ENCODE assay signal across 8 cellular contexts in the genomic region with DNA sequence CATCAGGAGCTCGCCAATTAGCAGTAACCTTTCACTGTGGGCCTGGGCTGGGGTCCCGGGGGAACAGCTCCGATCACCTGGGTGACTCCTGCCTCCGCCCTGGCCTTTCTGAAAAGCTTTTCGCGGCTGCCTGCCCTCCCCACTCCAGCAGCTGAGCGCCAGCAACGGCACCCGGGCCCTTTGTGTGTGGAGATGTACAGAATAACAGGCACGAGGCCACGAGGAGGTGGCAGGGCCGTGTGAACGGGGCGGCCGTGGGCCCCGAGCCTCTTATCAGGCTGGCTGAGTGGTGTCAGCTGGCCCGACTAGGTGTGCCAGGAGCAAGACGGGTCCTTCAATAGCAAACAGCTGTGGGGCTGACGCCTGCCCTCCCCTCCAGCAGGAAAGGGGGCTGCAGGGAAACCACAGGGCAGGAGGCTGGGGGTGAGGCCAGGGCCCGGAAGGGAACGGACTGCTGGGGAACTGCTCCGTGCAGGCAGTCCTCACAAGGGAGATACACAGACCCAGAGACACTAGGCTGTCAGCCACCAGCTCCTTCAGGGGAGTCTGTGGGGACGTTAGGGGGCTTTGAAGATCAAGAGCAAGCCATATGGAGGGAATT. TPM values are rescaled to one million over a fixed set of nuclear protein-coding genes. Genes with fewer than 3 reads are reported as not detected.
A peak's percentile ranks its signal among the peaks of the same experiment; 100 is the strongest.
DNase-seq lines count a peak whose midpoint lies in the region; ATAC-seq and TF ChIP-seq lines count a peak whose summit lies in the region.

No MANE protein-coding gene starts in this region.

- no peaks in the 10 kb centered on the region for H3K9me3 ChIP-seq in uterus

- H3K27me3 ChIP-seq in uterus, result no peaks in the 10 kb centered on the region

- peak overlapping the region; percentile 65 for H3K27ac Mint-ChIP-seq in T-helper 1 cell treated with Interleukin-12 subunit alpha and Interleukin-12 subunit beta and Interleukin-4 antibody, amounts not matched to agents 30 μg/mL and 1 μg/mL, for 36 hours
- peak overlapping the region; percentile 84 to 94 for H3K27ac Mint-ChIP-seq in effector memory CD8-positive, alpha-beta T cell
- H3K27ac Mint-ChIP-seq in stimulated activated effector memory CD8-positive, alpha-beta T cell treated with anti-CD3 and anti-CD28 coated beads, Interleukin-12 subunit alpha, Interleukin-12 subunit beta, amount 100 ng/mL, for 72 hours, result peak overlapping the region; percentile 93

- no peak overlapping the region for H3K4me3 Mint-ChIP-seq in T-helper 1 cell treated with Interleukin-12 subunit alpha and Interleukin-12 subunit beta and Interleukin-4 antibody, amounts not matched to agents 30 μg/mL and 1 μg/mL, for 36 hours
- no peak overlapping the region for H3K4me3 Mint-ChIP-seq in effector memory CD8-positive, alpha-beta T cell
- H3K4me3 Mint-ChIP-seq in stimulated activated effector memory CD8-positive, alpha-beta T cell treated with anti-CD3 and anti-CD28 coated beads, Interleukin-12 subunit alpha, Interleukin-12 subunit beta, amount 100 ng/mL, for 72 hours, result no peak overlapping the region

- no peak overlapping the region for H3K4me3 ChIP-seq in uterus

- ATAC-seq in effector memory CD8-positive, alpha-beta T cell (replicated peaks), result no peak
- no peak for ATAC-seq in stimulated activated effector memory CD8-positive, alpha-beta T cell treated with anti-CD3 and anti-CD28 coated beads, Interleukin-12 subunit alpha, Interleukin-12 subunit beta, amount 100 ng/mL, for 72 hours

- no peaks in the 10 kb centered on the region for H3K9me3 Mint-ChIP-seq in T-helper 1 cell treated with Interleukin-12 subunit alpha and Interleukin-12 subunit beta and Interleukin-4 antibody, amounts not matched to agents 30 μg/mL and 1 μg/mL, for 36 hours
- no peaks in the 10 kb centered on the region for H3K9me3 Mint-ChIP-seq in effector memory CD8-positive, alpha-beta T cell
- no peaks in the 10 kb centered on the region for H3K9me3 Mint-ChIP-seq in stimulated activated effector memory CD8-positive, alpha-beta T cell treated with anti-CD3 and anti-CD28 coated beads, Interleukin-12 subunit alpha, Interleukin-12 subunit beta, amount 100 ng/mL, for 72 hours

- H3K4me1 ChIP-seq in uterus, result no peaks in the 10 kb centered on the region

- H3K36me3 Mint-ChIP-seq in T-helper 1 cell treated with Interleukin-12 subunit alpha and Interleukin-12 subunit beta and Interleukin-4 antibody, amounts not matched to agents 30 μg/mL and 1 μg/mL, for 36 hours (ENCODE audit: low read depth), result peaks cover 24% of the 10 kb centered on the region
- peaks cover 12% of the 10 kb centered on the region for H3K36me3 Mint-ChIP-seq in effector memory CD8-positive, alpha-beta T cell (ENCODE audit: insufficient read depth)
- peaks cover 8% of the 10 kb centered on the region for H3K36me3 Mint-ChIP-seq in stimulated activated effector memory CD8-positive, alpha-beta T cell treated with anti-CD3 and anti-CD28 coated beads, Interleukin-12 subunit alpha, Interleukin-12 subunit beta, amount 100 ng/mL, for 72 hours

- no peak for TF ChIP-seq CTCF in uterus (IDR thresholded peaks at IDR 0.05)

- intact Hi-C loops in uterus (cut with DNase I; ENCODE audit: low total_unique reads), result no loop called here

- H3K36me3 ChIP-seq in uterus, result no peaks in the 10 kb centered on the region

- no peak for TF ChIP-seq POLR2A in uterus (IDR thresholded peaks at IDR 0.05)

- H3K27me3 Mint-ChIP-seq in T-helper 1 cell treated with Interleukin-12 subunit alpha and Interleukin-12 subunit beta and Interleukin-4 antibody, amounts not matched to agents 30 μg/mL and 1 μg/mL, for 36 hours (ENCODE audit: low read depth), result no peaks in the 10 kb centered on the region
- H3K27me3 Mint-ChIP-seq in effector memory CD8-positive, alpha-beta T cell, result no peaks in the 10 kb centered on the region

- H3K27ac ChIP-seq in uterus, result no peak overlapping the region

- DNase-seq in T-helper 1 cell (no peak), NCI-H524 (lab: John Stamatoyannopoulos, UW) (peak; percentile 93 to 97), uterus (no peak), germinal center (ENCODE audit: low spot score) (no peak), ureter (ENCODE audit: low spot score) (no peak)
- no peak for DNase-seq in effector memory CD8-positive, alpha-beta T cell
- no peak for DNase-seq in stimulated activated effector memory CD8-positive, alpha-beta T cell treated with anti-CD3 and anti-CD28 coated beads, Interleukin-12 subunit alpha, Interleukin-12 subunit beta, amount 100 ng/mL, for 72 hours (ENCODE audit: low spot score in 2 of 2)

- peaks cover 65% of the 10 kb centered on the region for H3K4me1 Mint-ChIP-seq in T-helper 1 cell treated with Interleukin-12 subunit alpha and Interleukin-12 subunit beta and Interleukin-4 antibody, amounts not matched to agents 30 μg/mL and 1 μg/mL, for 36 hours (ENCODE audit: low read depth)
- peaks cover 50 to 70% of the 10 kb centered on the region in 2 donors for H3K4me1 Mint-ChIP-seq in effector memory CD8-positive, alpha-beta T cell (ENCODE audit: low read depth in 2 of 2)
- peaks cover 61% of the 10 kb centered on the region for H3K4me1 Mint-ChIP-seq in stimulated activated effector memory CD8-positive, alpha-beta T cell treated with anti-CD3 and anti-CD28 coated beads, Interleukin-12 subunit alpha, Interleukin-12 subunit beta, amount 100 ng/mL, for 72 hours

RNA-seq across cellular contexts. Expression of a gene that starts 56.7 kb away (rescaled TPM):
- total RNA-seq in uterus (10 to 100 TPM in 2 of 4 donors, 1 to 10 TPM in 2; 6.2 to 31.1 (median 9.6) TPM), ureter (40.7 TPM)

Comparison
In these comparisons a context has a peak if more than half of its experiments do, and no peak if none do; other contexts are left out.
1. DNase-seq: peak in NCI-H524 (2 of 2); none in T-helper 1 cell (0 of 5), effector memory CD8-positive, alpha-beta T cell (0 of 3), stimulated activated effector memory CD8-positive, alpha-beta T cell treated with anti-CD3 and anti-CD28 coated beads, Interleukin-12 subunit alpha, Interleukin-12 subunit beta, amount 100 ng/mL, for 72 hours (0 of 2), uterus (0 of 2), germinal center (single experiment) and ureter (single experiment).
2. Peak in every context shown above with its lines, with median percentiles within 50 percentile points of each other: H3K27ac Mint-ChIP-seq.